ENCODE assay signal across 24 cellular contexts in genomic region chr5:78782728-78783127, GRCh38.
"Had no signal": no experiment of that assay in that cellular context is flagged by ENCODE, and none has a peak within 500 bp of the region (broad histone marks: within the 10 kb centered on the region; RNA-seq: fewer than 3 reads in every experiment).

No MANE protein-coding gene starts in this region.

- FAIRE-seq: frontal cortex, keratinocyte had no signal

- H3K27me3 Mint-ChIP-seq: naive thymus-derived CD8-positive, alpha-beta T cell; progenitor cell of endocrine pancreas; type B pancreatic cell had no signal

- H3K4me1 ChIP-seq: right lobe of liver, testis, tibial artery had no signal

- DNase-seq: dermis blood vessel endothelial cell; effector memory CD4-positive, alpha-beta T cell; erythroblast; esophagus squamous epithelium; left ventricle myocardium superior; lower lobe of right lung; naive thymus-derived CD8-positive, alpha-beta T cell; right lobe of liver; stimulated activated CD4-positive, alpha-beta T cell treated with anti-CD3 and anti-CD28 coated beads, Interleukin-12 subunit alpha, Interleukin-12 subunit beta, amount 100 ng/mL, for 4 hours; stimulated activated CD4-positive, alpha-beta T cell treated with anti-CD3 and anti-CD28 coated beads, Interleukin-1b, Interleukin-23, amount 100 ng/mL, for 48 hours; stimulated activated CD4-positive, alpha-beta T cell treated with anti-CD3 and anti-CD28 coated beads, Interleukin-4, amount 100 ng/mL, for 24 hours; stimulated activated naive CD8-positive, alpha-beta T cell treated with anti-CD3 and anti-CD28 coated beads, Interleukin-15, Interleukin-2, amounts not matched to agents 100 U/mL and 50 U/mL, for 24 hours; substantia nigra; testis; tibial artery had no signal

- H3K36me3 ChIP-seq: esophagus squamous epithelium, lower lobe of right lung, right lobe of liver had no signal

- H3K4me3 Mint-ChIP-seq: naive thymus-derived CD8-positive, alpha-beta T cell; stimulated activated effector memory CD8-positive, alpha-beta T cell treated with anti-CD3 and anti-CD28 coated beads, Interleukin-12 subunit alpha, Interleukin-12 subunit beta, amount 100 ng/mL, for 72 hours; type B pancreatic cell had no signal

- H3K27me3 ChIP-seq: esophagus squamous epithelium, neutrophil, right lobe of liver, testis, tibial artery had no signal

- ATAC-seq: left ventricle myocardium superior; lower lobe of right lung; naive thymus-derived CD8-positive, alpha-beta T cell; right lobe of liver; stimulated activated naive CD8-positive, alpha-beta T cell treated with anti-CD3 and anti-CD28 coated beads, Interleukin-15, Interleukin-2, amounts not matched to agents 100 U/mL and 50 U/mL, for 24 hours had no signal

- H3K27ac Mint-ChIP-seq: naive thymus-derived CD8-positive, alpha-beta T cell; progenitor cell of endocrine pancreas; stimulated activated effector memory CD8-positive, alpha-beta T cell treated with anti-CD3 and anti-CD28 coated beads, Interleukin-12 subunit alpha, Interleukin-12 subunit beta, amount 100 ng/mL, for 72 hours; type B pancreatic cell had no signal

- H3K9me3 ChIP-seq: esophagus squamous epithelium, lower lobe of right lung, neutrophil, right lobe of liver, testis, tibial artery had no signal

- H3K27ac ChIP-seq: coronary artery, esophagus squamous epithelium, lower lobe of right lung, neutrophil, parathyroid adenoma, right lobe of liver, testis, tibial artery had no signal

- H3K4me3 ChIP-seq: coronary artery, esophagus squamous epithelium, lower lobe of right lung, right lobe of liver, smooth muscle cell, testis, tibial artery had no signal
